In genomic region chr2:128748336-128748735, GRCh38 we compare ENCODE assay signal across 1 cellular context.
TF ChIP-seq lines count a peak whose summit lies in the region.

No MANE protein-coding gene starts in this region.

TF ChIP-seq in GM23338, 12 proteins besides CTCF, POLR2A, EP300 and RAD21 (continued from another document):
- TF ChIP-seq EZH2phosphoT487 (IDR thresholded peaks at IDR 0.05; ENCODE audit: unreplicated experiment), result no peak
- no peak for TF ChIP-seq POLR2AphosphoS5 (IDR thresholded peaks at IDR 0.05; ENCODE audit: low read depth)
- TF ChIP-seq CREB1 (CRISPR knock-in tag; IDR thresholded peaks at IDR 0.05; ENCODE audit: low read depth), result no peak
- no peak for TF ChIP-seq ETS1 (IDR thresholded peaks at IDR 0.05)
